In the genomic region with DNA sequence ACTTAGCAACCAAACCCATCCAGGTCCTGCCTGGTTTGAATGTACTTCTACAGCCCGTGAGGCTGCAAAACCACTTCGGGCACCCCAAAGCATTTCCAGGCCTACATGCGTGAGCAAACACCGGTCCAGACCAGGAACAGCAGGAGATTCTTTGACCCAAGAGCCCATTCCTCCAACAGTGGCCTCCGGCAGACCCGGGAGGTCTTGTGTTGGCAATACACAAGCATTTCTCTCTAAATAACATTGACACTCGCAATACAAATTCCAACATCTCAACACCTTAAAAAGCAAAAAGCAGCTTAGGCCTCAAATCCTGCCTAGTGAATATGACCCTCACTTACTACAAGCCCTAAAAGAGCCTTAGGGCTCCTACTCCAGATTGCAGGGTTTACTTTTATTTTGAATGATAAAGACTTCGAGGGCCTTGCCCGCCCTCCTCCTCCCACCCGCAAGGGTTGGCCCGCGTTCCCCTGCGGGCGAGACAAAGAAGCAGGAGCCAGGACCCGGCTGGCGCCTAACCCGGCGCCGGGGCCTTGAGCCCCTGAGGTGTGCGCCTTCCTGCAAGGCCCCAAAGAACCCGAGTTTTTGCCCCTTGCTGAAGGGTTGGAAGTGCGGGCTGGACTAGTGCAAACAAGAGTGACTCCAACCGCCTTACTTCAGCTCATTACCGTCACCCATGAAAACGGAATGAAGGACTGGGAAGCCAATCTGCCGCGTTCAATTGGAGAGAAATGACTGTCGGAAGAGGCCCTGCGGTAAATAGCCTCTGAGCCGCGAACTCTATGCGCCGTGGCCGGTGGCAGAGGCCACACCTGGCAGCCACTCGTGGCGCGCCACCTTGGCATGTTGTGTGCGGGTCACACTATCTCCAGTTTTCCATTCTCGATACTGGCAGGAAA, we compare ENCODE assay signal across 30 cellular contexts. TPM values are rescaled to one million over a fixed set of nuclear protein-coding genes. Genes with fewer than 3 reads are reported as not detected.
DNase-seq lines count a peak whose midpoint lies in the region; ATAC-seq and TF ChIP-seq lines count a peak whose summit lies in the region.
"Had no signal": no experiment of that assay in that cellular context is flagged by ENCODE, and none has a peak within 500 bp of the region (broad histone marks: within the 10 kb centered on the region; RNA-seq: fewer than 3 reads in every experiment).

No MANE protein-coding gene starts in this region.

- no peak for TF ChIP-seq POLR2A in tibial nerve (IDR thresholded peaks at IDR 0.05)

- H3K27ac ChIP-seq in iPS-20b (ENCODE audit: low read length) (no peak overlapping the region), smooth muscle cell (ENCODE audit: low read depth) (no peak overlapping the region), tibial nerve (no peak overlapping the region)
- H3K27ac ChIP-seq: ascending aorta, BLaER1, KMS-11, SJCRH30, spleen, testis had no signal

- H3K4me1 ChIP-seq in iPS-20b (ENCODE audit: insufficient read depth, low read length) (peaks cover 16% of the 10 kb centered on the region), smooth muscle cell (ENCODE audit: low read depth) (peaks cover 22% of the 10 kb centered on the region), tibial nerve (peaks cover 0 to 54% (median 11%) of the 10 kb centered on the region in 4 donors)
- H3K4me1 ChIP-seq: BLaER1, SJCRH30 had no signal

- no peak for TF ChIP-seq CTCF in WTC11 (IDR thresholded peaks at IDR 0.05)
- TF ChIP-seq CTCF in smooth muscle cell (IDR thresholded peaks at IDR 0.05; ENCODE audit: borderline replicate concordance, insufficient read depth, poor library complexity, severe bottlenecking): no peak
- no peak for TF ChIP-seq CTCF in tibial nerve (IDR thresholded peaks at IDR 0.05)

- no peak overlapping the region for H2AFZ ChIP-seq in smooth muscle cell (ENCODE audit: low read depth)

- H4K20me1 ChIP-seq in smooth muscle cell (ENCODE audit: low read depth): no peaks in the 10 kb centered on the region
- H4K20me1 ChIP-seq: BLaER1 had no signal

- H3K27me3 Mint-ChIP-seq in activated CD4-positive, alpha-beta T cell treated with anti-CD3 and anti-CD28 coated beads, Interleukin-2, amount 10 ng/mL, durations not matched to agents 7 days and 5 days: peaks cover 88% of the 10 kb centered on the region
- peaks cover 97% of the 10 kb centered on the region for H3K27me3 Mint-ChIP-seq in WTC11 (ENCODE audit: low read depth)

- POLR2A ChIA-PET in activated CD4-positive, alpha-beta T cell treated with anti-CD3 and anti-CD28 coated beads, Interleukin-2, amount 10 ng/mL, durations not matched to agents 7 days and 5 days (lab: Charles Lee): no interaction called here
- POLR2A ChIA-PET in WTC11 (lab: Charles Lee): no interaction called here

- no peaks in the 10 kb centered on the region for H3F3A ChIP-seq in smooth muscle cell (ENCODE audit: low read depth)

- 22% methylated on average over 38 of the region's 39 CpGs for WGBS in smooth muscle cell (ENCODE audit: low lambda C conversion rate)
- WGBS in tibial nerve, 2 donors: 52 to 57% methylated on average over 39 of the region's 39 CpGs

- CTCF ChIA-PET in activated CD4-positive, alpha-beta T cell treated with anti-CD3 and anti-CD28 coated beads, Interleukin-2, amount 10 ng/mL, durations not matched to agents 7 days and 5 days (lab: Charles Lee): interaction anchor here (2.4 kb wide), 1 partner anchor 25 kb away, joined by 13 read pairs; no protein-coding TSS in a partner anchor
- CTCF ChIA-PET in WTC11 (lab: Charles Lee): interaction anchor here (2.4 to 2.8 kb wide), 2 partner anchors 19 to 25 kb away, joined by 11 read pairs; no protein-coding TSS in a partner anchor

- H3K36me3 ChIP-seq in iPS-20b (ENCODE audit: insufficient read depth, low read depth, low read length) (no peaks in the 10 kb centered on the region), smooth muscle cell (ENCODE audit: low read depth) (no peaks in the 10 kb centered on the region), tibial nerve (no peaks in the 10 kb centered on the region)
- H3K36me3 ChIP-seq: ascending aorta, BLaER1, SJCRH30, spleen had no signal

- no peak for DNase-seq in activated CD4-positive, alpha-beta T cell treated with anti-CD3 and anti-CD28 coated beads, Interleukin-2, amount 10 ng/mL, durations not matched to agents 7 days and 5 days
- no peak for DNase-seq in activated CD4-positive, alpha-beta T cell treated with anti-CD3 and anti-CD28 coated beads for 1 hour
- peak; percentile 76 for DNase-seq in WTC11 (ENCODE audit: low spot score)
- no peak for DNase-seq in smooth muscle cell (lab: John Stamatoyannopoulos, UW; ENCODE audit: unreplicated experiment)
- DNase-seq in NCI-H1048 (lab: John Stamatoyannopoulos, UW): no peak
- DNase-seq in tibial nerve (ENCODE audit: low spot score in 2 of 2): no peak
- DNase-seq in glomerular visceral epithelial cell (ENCODE audit: extremely low spot score): no peak
- DNase-seq: activated CD8-positive, alpha-beta memory T cell treated with anti-CD3 and anti-CD28 coated beads, Interleukin-2, amount 50 U/mL, for 48 hours; glutamatergic neuron; left colon; NCI-H1694 treated with DMSO at 0.1 percent for 48 hours; NCI-H524 treated with DMSO at 0.1 percent for 48 hours; occipital lobe; SJCRH30; spleen; stimulated activated CD4-positive, alpha-beta T cell treated with anti-CD3 and anti-CD28 coated beads, Interleukin-2, amount 100 ng/mL, for 48 hours; stimulated activated naive CD4-positive, alpha-beta T cell; testis had no signal

- no peak for TF ChIP-seq EP300 in tibial nerve (IDR thresholded peaks at IDR 0.05)

- peaks cover 9% of the 10 kb centered on the region for H3K4me1 Mint-ChIP-seq in activated CD4-positive, alpha-beta T cell treated with anti-CD3 and anti-CD28 coated beads, Interleukin-2, amount 10 ng/mL, durations not matched to agents 7 days and 5 days
- H3K4me1 Mint-ChIP-seq in WTC11: peaks cover 63% of the 10 kb centered on the region
- H3K4me1 Mint-ChIP-seq: activated T-helper 17 cell treated with anti-CD3 and anti-CD28 coated beads, Interleukin-2, amount 50 U/mL, for 72 hours had no signal

- no peaks in the 10 kb centered on the region for H3K36me3 Mint-ChIP-seq in activated CD4-positive, alpha-beta T cell treated with anti-CD3 and anti-CD28 coated beads, Interleukin-2, amount 10 ng/mL, durations not matched to agents 7 days and 5 days (ENCODE audit: low read depth)
- H3K36me3 Mint-ChIP-seq in WTC11: no peaks in the 10 kb centered on the region
- H3K36me3 Mint-ChIP-seq: activated naive CD8-positive, alpha-beta T cell; memory B cell had no signal

- no peaks in the 10 kb centered on the region for H3K79me2 ChIP-seq in smooth muscle cell (ENCODE audit: low read depth)

- H3K9ac ChIP-seq in iPS-20b (ENCODE audit: low read depth, low read length) (no peak overlapping the region), smooth muscle cell (ENCODE audit: low read depth) (no peak overlapping the region)
- H3K9ac ChIP-seq: BLaER1, KMS-11 had no signal

- H3K27ac Mint-ChIP-seq in activated CD4-positive, alpha-beta T cell treated with anti-CD3 and anti-CD28 coated beads, Interleukin-2, amount 10 ng/mL, durations not matched to agents 7 days and 5 days: no peak overlapping the region
- H3K27ac Mint-ChIP-seq in WTC11: no peak overlapping the region; the same call in 1 of the 2 replicates
- H3K27ac Mint-ChIP-seq: activated T-helper 17 cell treated with anti-CD3 and anti-CD28 coated beads, Interleukin-2, amount 50 U/mL, for 72 hours; memory B cell had no signal

- H3K9me3 ChIP-seq in iPS-20b (ENCODE audit: insufficient read depth, low read depth, low read length) (peaks cover 4% of the 10 kb centered on the region; the same call in 1 of the 2 replicates), smooth muscle cell (replicated peaks; ENCODE audit: low read depth) (no peaks in the 10 kb centered on the region), tibial nerve (no peaks in the 10 kb centered on the region)
- H3K9me3 ChIP-seq: ascending aorta, SJCRH30, testis had no signal

- peak; percentile 43 for ATAC-seq in WTC11
- ATAC-seq: activated T-helper 17 cell treated with anti-CD3 and anti-CD28 coated beads, Interleukin-2, amount 50 U/mL, for 72 hours; GM12878 had no signal

- H3K4me3 ChIP-seq in iPS-20b (ENCODE audit: low read length) (peak overlapping the region; percentile 32), smooth muscle cell (no peak overlapping the region), tibial nerve (no peak overlapping the region)
- H3K4me3 ChIP-seq: ascending aorta, BLaER1, GM12878, SJCRH30, spleen, testis had no signal

- H3K27me3 ChIP-seq in iPS-20b (ENCODE audit: insufficient read depth, low read length) (peaks cover 99% of the 10 kb centered on the region), smooth muscle cell (ENCODE audit: low read depth) (peaks cover 96% of the 10 kb centered on the region), tibial nerve (peaks cover 14 to 95% of the 10 kb centered on the region in 2 donors)
- H3K27me3 ChIP-seq: SJCRH30 had no signal

- H3K9me3 Mint-ChIP-seq in activated CD4-positive, alpha-beta T cell treated with anti-CD3 and anti-CD28 coated beads, Interleukin-2, amount 10 ng/mL, durations not matched to agents 7 days and 5 days: no peaks in the 10 kb centered on the region
- no peaks in the 10 kb centered on the region for H3K9me3 Mint-ChIP-seq in WTC11
- H3K9me3 Mint-ChIP-seq: memory B cell had no signal

- H3K4me2 ChIP-seq in smooth muscle cell: peak overlapping the region; percentile 92
- H3K4me2 ChIP-seq: BLaER1, KMS-11 had no signal

- peak overlapping the region; percentile 22 for H3K4me3 Mint-ChIP-seq in activated CD4-positive, alpha-beta T cell treated with anti-CD3 and anti-CD28 coated beads, Interleukin-2, amount 10 ng/mL, durations not matched to agents 7 days and 5 days
- H3K4me3 Mint-ChIP-seq in WTC11: peak overlapping the region; percentile 12
- H3K4me3 Mint-ChIP-seq: activated naive CD8-positive, alpha-beta T cell; activated T-helper 17 cell treated with anti-CD3 and anti-CD28 coated beads, Interleukin-2, amount 50 U/mL, for 72 hours; memory B cell had no signal

TF ChIP-seq in WTC11, 78 proteins besides CTCF, POLR2A, EP300 and RAD21 (continues in another document):
- TF ChIP-seq TEAD4 (CRISPR knock-in tag; IDR thresholded peaks at IDR 0.05): no peak
- TF ChIP-seq ZNF219 (CRISPR knock-in tag; IDR thresholded peaks at IDR 0.05; ENCODE audit: borderline replicate concordance): no peak

RNA-seq across cellular contexts. Expression of gene DLX6, which starts 3.4 kb away (rescaled TPM):
- not detected for total RNA-seq in activated CD4-positive, alpha-beta T cell treated with anti-CD3 and anti-CD28 coated beads, Interleukin-2, amount 10 ng/mL, durations not matched to agents 7 days and 5 days
- total RNA-seq in WTC11 (2021): 0.09 TPM in 1 of 3 replicates, not detected in the others
- total RNA-seq in smooth muscle cell: 0.13 and 2.6 TPM in 2 replicates
- 0.43 and 1.9 TPM in 2 replicates for polyA plus RNA-seq in smooth muscle cell
- total RNA-seq in tibial nerve: not detected
- total RNA-seq: activated T-helper 17 cell treated with anti-CD3 and anti-CD28 coated beads, Interleukin-2, amount 50 U/mL, for 72 hours; ascending aorta; dermis microvascular lymphatic vessel endothelial cell; GM12878; left colon; renal cortical epithelial cell; spleen; T-helper 1 cell treated with Interleukin-12 subunit alpha and Interleukin-12 subunit beta and Interleukin-4 antibody, amounts not matched to agents 30 ng/mL and 1 ng/mL, for 36 hours had no signal
- polyA plus RNA-seq: GM12878, spleen had no signal

RNA-seq across cellular contexts. Expression of gene DLX5, which starts 22.7 kb away (rescaled TPM):
- total RNA-seq in activated CD4-positive, alpha-beta T cell treated with anti-CD3 and anti-CD28 coated beads, Interleukin-2, amount 10 ng/mL, durations not matched to agents 7 days and 5 days: not detected
- total RNA-seq in WTC11 (2021) (not detected in 3 replicates), smooth muscle cell (1.2 and 3.5 TPM in 2 replicates), tibial nerve (under 1 TPM in 1 of 4 donors, not detected in 3; 0.42 TPM)
- 4.3 and 15.0 TPM in 2 replicates for polyA plus RNA-seq in smooth muscle cell
- total RNA-seq: activated T-helper 17 cell treated with anti-CD3 and anti-CD28 coated beads, Interleukin-2, amount 50 U/mL, for 72 hours; ascending aorta; dermis microvascular lymphatic vessel endothelial cell; GM12878; left colon; myocyte; renal cortical epithelial cell; SJCRH30; T-helper 1 cell treated with Interleukin-12 subunit alpha and Interleukin-12 subunit beta and Interleukin-4 antibody, amounts not matched to agents 30 ng/mL and 1 ng/mL, for 36 hours had no signal
- polyA plus RNA-seq: GM12878 had no signal
